ENCODE assay signal across 9 cellular contexts in genomic region chr1:26999440-26999987, GRCh38. TPM values are rescaled to one million over a fixed set of nuclear protein-coding genes. Genes with fewer than 3 reads are reported as not detected.
A peak's percentile ranks its signal among the peaks of the same experiment; 100 is the strongest.
DNase-seq lines count a peak whose midpoint lies in the region; ATAC-seq and TF ChIP-seq lines count a peak whose summit lies in the region.
"Had no signal": no experiment of that assay in that cellular context is flagged by ENCODE, and none has a peak within 500 bp of the region (broad histone marks: within the 10 kb centered on the region; RNA-seq: fewer than 3 reads in every experiment).

No MANE protein-coding gene starts in this region.

- peak overlapping the region; percentile 33 for H3K4me2 ChIP-seq in neural progenitor cell

- peaks cover 3% of the 10 kb centered on the region for H4K20me1 ChIP-seq in neural progenitor cell (ENCODE audit: low read depth)

- peaks cover 28% of the 10 kb centered on the region for H3K27me3 ChIP-seq in neural progenitor cell

- intact Hi-C loops in activated CD8-positive, alpha-beta T cell treated with anti-CD3 and anti-CD28 coated beads for 36 hours (cut with micrococcal nuclease) = no loop called here

- no peaks in the 10 kb centered on the region for H3K9me3 Mint-ChIP-seq in neural progenitor cell
- no peaks in the 10 kb centered on the region for H3K9me3 Mint-ChIP-seq in stimulated activated naive CD8-positive, alpha-beta T cell treated with anti-CD3 and anti-CD28 coated beads, Interleukin-15, amount 100 ng/mL, for 72 hours
- no peaks in the 10 kb centered on the region for H3K9me3 Mint-ChIP-seq in activated CD8-positive, alpha-beta T cell treated with anti-CD3 and anti-CD28 coated beads for 36 hours

- H3K36me3 ChIP-seq in neural progenitor cell = no peaks in the 10 kb centered on the region

- peak overlapping the region; percentile 29 for H3K27ac Mint-ChIP-seq in neural progenitor cell
- no peak overlapping the region for H3K27ac Mint-ChIP-seq in stimulated activated naive CD8-positive, alpha-beta T cell treated with anti-CD3 and anti-CD28 coated beads, Interleukin-15, amount 100 ng/mL, for 72 hours
- no peak overlapping the region for H3K27ac Mint-ChIP-seq in activated CD8-positive, alpha-beta T cell treated with anti-CD3 and anti-CD28 coated beads for 36 hours

- H2AFZ ChIP-seq in neural progenitor cell (replicated peaks) = no peak overlapping the region

- CTCF ChIA-PET in RWPE1 (lab: Yijun Ruan, JAX) = interaction anchor here (0.6 to 0.9 kb wide), 2 partner anchors 17 to 56 kb away, joined by 3 to 5 read pairs; no protein-coding TSS in a partner anchor
- CTCF ChIA-PET in activated CD8-positive, alpha-beta T cell treated with anti-CD3 and anti-CD28 coated beads for 36 hours (lab: Charles Lee) = interaction anchor here (1.1 to 8.1 kb wide), 2 partner anchors 13 to 46 kb away, joined by 3 to 72 read pairs; no protein-coding TSS in a partner anchor

- no peaks in the 10 kb centered on the region for H3K9me3 ChIP-seq in neural progenitor cell (ENCODE audit: low read depth)

- TF ChIP-seq CTCF in RWPE1 (conservative IDR thresholded peaks at IDR 0.05; ENCODE audit: low read depth) = no peak
- no peak for TF ChIP-seq CTCF in neural progenitor cell (IDR thresholded peaks at IDR 0.05)
- TF ChIP-seq CTCF in activated CD8-positive, alpha-beta T cell treated with anti-CD3 and anti-CD28 coated beads for 36 hours (IDR thresholded peaks at IDR 0.05) = no peak

- H3K27me3 Mint-ChIP-seq in neural progenitor cell (ENCODE audit: insufficient read depth, low read depth) = peaks cover 26% of the 10 kb centered on the region
- H3K27me3 Mint-ChIP-seq in stimulated activated naive CD8-positive, alpha-beta T cell treated with anti-CD3 and anti-CD28 coated beads, Interleukin-15, amount 100 ng/mL, for 72 hours = peaks cover 54% of the 10 kb centered on the region
- H3K27me3 Mint-ChIP-seq in activated CD8-positive, alpha-beta T cell treated with anti-CD3 and anti-CD28 coated beads for 36 hours = peaks cover 25% of the 10 kb centered on the region

- no peak overlapping the region for H3K4me3 Mint-ChIP-seq in neural progenitor cell
- H3K4me3 Mint-ChIP-seq in stimulated activated naive CD8-positive, alpha-beta T cell treated with anti-CD3 and anti-CD28 coated beads, Interleukin-15, amount 100 ng/mL, for 72 hours = no peak overlapping the region
- H3K4me3 Mint-ChIP-seq in activated CD8-positive, alpha-beta T cell treated with anti-CD3 and anti-CD28 coated beads for 36 hours = no peak overlapping the region

- no peak for ATAC-seq in stimulated activated naive CD8-positive, alpha-beta T cell treated with anti-CD3 and anti-CD28 coated beads, Interleukin-15, amount 100 ng/mL, for 72 hours
- no peak for ATAC-seq in GM18498 (IDR thresholded peaks at IDR 0.05; ENCODE audit: unreplicated experiment)
- ATAC-seq in activated CD8-positive, alpha-beta T cell treated with anti-CD3 and anti-CD28 coated beads for 36 hours = no peak

- no peaks in the 10 kb centered on the region for H3K36me3 Mint-ChIP-seq in neural progenitor cell
- no peaks in the 10 kb centered on the region for H3K36me3 Mint-ChIP-seq in activated CD8-positive, alpha-beta T cell treated with anti-CD3 and anti-CD28 coated beads for 36 hours (ENCODE audit: low read depth)

- H3F3A ChIP-seq in neural progenitor cell (ENCODE audit: low read depth) = peaks cover 33% of the 10 kb centered on the region

- DNase-seq in AG20443 (ENCODE audit: low spot score) = peak; percentile 88
- DNase-seq in RWPE1 (ENCODE audit: low spot score) = peak; percentile 95
- peak; percentile 97 for DNase-seq in fibroblast of the conjunctiva (ENCODE audit: low read depth)
- peak; percentile 85 for DNase-seq in neural progenitor cell (ENCODE audit: low spot score)
- DNase-seq in stimulated activated naive CD8-positive, alpha-beta T cell treated with anti-CD3 and anti-CD28 coated beads, Interleukin-15, amount 100 ng/mL, for 72 hours = no peak
- DNase-seq in activated CD8-positive, alpha-beta T cell treated with anti-CD3 and anti-CD28 coated beads for 36 hours = no peak
- no peak for DNase-seq in inferior parietal cortex (ENCODE audit: extremely low spot score)
- DNase-seq: Karpas-422 had no signal

- POLR2A ChIA-PET in RWPE1 (lab: Yijun Ruan, JAX; ENCODE audit: low non-redundant PET) = interaction anchor here (0.6 to 1.1 kb wide), 2 partner anchors 12 to 39 kb away, joined by 3 read pairs; partner anchors contain the start of gene KDF1
- POLR2A ChIA-PET in activated CD8-positive, alpha-beta T cell treated with anti-CD3 and anti-CD28 coated beads for 36 hours (lab: Charles Lee) = no interaction called here

- peaks cover 34% of the 10 kb centered on the region for H3K4me1 ChIP-seq in neural progenitor cell

- no peaks in the 10 kb centered on the region for H3K79me2 ChIP-seq in neural progenitor cell (ENCODE audit: low read depth)

- H3K4me1 Mint-ChIP-seq in neural progenitor cell = peaks cover 82% of the 10 kb centered on the region
- H3K4me1 Mint-ChIP-seq in stimulated activated naive CD8-positive, alpha-beta T cell treated with anti-CD3 and anti-CD28 coated beads, Interleukin-15, amount 100 ng/mL, for 72 hours = peaks cover 14% of the 10 kb centered on the region
- peaks cover 6% of the 10 kb centered on the region for H3K4me1 Mint-ChIP-seq in activated CD8-positive, alpha-beta T cell treated with anti-CD3 and anti-CD28 coated beads for 36 hours (ENCODE audit: low read depth)

- H3K9ac ChIP-seq in neural progenitor cell = no peak overlapping the region

- peak overlapping the region; percentile 99 for H3K27ac ChIP-seq in RWPE1
- no peak overlapping the region for H3K27ac ChIP-seq in neural progenitor cell

- H3K4me3 ChIP-seq in neural progenitor cell = no peak overlapping the region

RNA-seq across cellular contexts. Expression of gene TRNP1, which starts 6.0 kb away (rescaled TPM):
- total RNA-seq in neural progenitor cell (ENCODE audit: low replicate concordance) = 0.59 and 2.0 TPM in 2 replicates
- under 1 TPM; 0.16 to 0.38 TPM for total RNA-seq in activated CD8-positive, alpha-beta T cell treated with anti-CD3 and anti-CD28 coated beads for 36 hours

RNA-seq across cellular contexts. Expression of gene TENT5B, which starts 13.1 kb away (rescaled TPM):
- 3.2 and 7.2 TPM in 2 replicates for total RNA-seq in neural progenitor cell (ENCODE audit: low replicate concordance)
- not detected for total RNA-seq in activated CD8-positive, alpha-beta T cell treated with anti-CD3 and anti-CD28 coated beads for 36 hours

RNA-seq across cellular contexts. Expression of gene KDF1, which starts 39.2 kb away (rescaled TPM):
- total RNA-seq in neural progenitor cell (ENCODE audit: low replicate concordance) = 1.1 TPM in 1 of 2 replicates, not detected in the other
- total RNA-seq in activated CD8-positive, alpha-beta T cell treated with anti-CD3 and anti-CD28 coated beads for 36 hours = under 1 TPM; 0.18 to 0.27 TPM

Comparison
In these comparisons a context has a peak if more than half of its experiments do, and no peak if none do; other contexts are left out.
1. DNase-seq: peak in AG20443 (single experiment), RWPE1 (single experiment), fibroblast of the conjunctiva (single experiment) and neural progenitor cell (single experiment); none in stimulated activated naive CD8-positive, alpha-beta T cell treated with anti-CD3 and anti-CD28 coated beads, Interleukin-15, amount 100 ng/mL, for 72 hours (0 of 2), activated CD8-positive, alpha-beta T cell treated with anti-CD3 and anti-CD28 coated beads for 36 hours (single experiment) and inferior parietal cortex (single experiment).